ENCODE assay signal across 13 cellular contexts in genomic region chr14:99751539-99752485, GRCh38. TPM values are rescaled to one million over a fixed set of nuclear protein-coding genes. Genes with fewer than 3 reads are reported as not detected.
DNase-seq lines count a peak whose midpoint lies in the region; TF ChIP-seq lines count a peak whose summit lies in the region.
"Had no signal": no experiment of that assay in that cellular context is flagged by ENCODE, and none has a peak within 500 bp of the region (broad histone marks: within the 10 kb centered on the region; RNA-seq: fewer than 3 reads in every experiment).

No MANE protein-coding gene starts in this region.

- peak overlapping the region; percentile 56 for H3K4me2 ChIP-seq in OCI-LY3 (ENCODE audit: low read length)

- intact Hi-C loops in esophagus squamous epithelium (cut with DNase I) = no loop called here

- H3K36me3 Mint-ChIP-seq in nephron progenitor cell (ENCODE audit: low read depth) (no peaks in the 10 kb centered on the region), endodermal cell (ENCODE audit: low read depth) (no peaks in the 10 kb centered on the region)
- H3K36me3 Mint-ChIP-seq: activated CD4-positive, alpha-beta memory T cell treated with anti-CD3 and anti-CD28 coated beads for 36 hours; activated naive CD8-positive, alpha-beta T cell treated with anti-CD3 and anti-CD28 coated beads for 36 hours; CD4-positive, CD25-positive, alpha-beta regulatory T cell; naive thymus-derived CD4-positive, alpha-beta T cell had no signal

- H3K9me3 ChIP-seq in OCI-LY3 (ENCODE audit: insufficient read depth, low read length) = no peaks in the 10 kb centered on the region
- no peaks in the 10 kb centered on the region for H3K9me3 ChIP-seq in esophagus squamous epithelium
- H3K9me3 ChIP-seq in endodermal cell (ENCODE audit: control insufficient read depth, low read length) = no peaks in the 10 kb centered on the region

- H3K4me1 Mint-ChIP-seq in nephron progenitor cell (peaks cover 50% of the 10 kb centered on the region), endodermal cell (no peaks in the 10 kb centered on the region)

- WGBS in esophagus squamous epithelium, 2 donors = 41 to 58% methylated on average over 24 of the region's 25 CpGs
- WGBS in endodermal cell (ENCODE audit: insufficient coverage in 1 of 2, insufficient read length in 1 of 2), 2 experiments = 84 to 87% methylated on average over 14 to 25 of the region's 25 CpGs

- TF ChIP-seq CTCF in AG10803 (conservative IDR thresholded peaks at IDR 0.05; ENCODE audit: low read length) (no peak), OCI-LY3 (IDR thresholded peaks at IDR 0.05; ENCODE audit: low read depth, low read length) (no peak), esophagus squamous epithelium (IDR thresholded peaks at IDR 0.05) (no peak), nephron progenitor cell (IDR thresholded peaks at IDR 0.05) (no peak), endodermal cell (conservative IDR thresholded peaks at IDR 0.05) (no peak)

- H3K27ac Mint-ChIP-seq in nephron progenitor cell = peak overlapping the region; percentile 35
- H3K27ac Mint-ChIP-seq in endodermal cell = no peak overlapping the region
- H3K27ac Mint-ChIP-seq: activated CD4-positive, alpha-beta memory T cell treated with anti-CD3 and anti-CD28 coated beads for 36 hours; activated naive CD8-positive, alpha-beta T cell treated with anti-CD3 and anti-CD28 coated beads for 36 hours had no signal

- H3K4me3 Mint-ChIP-seq in nephron progenitor cell (no peak overlapping the region), endodermal cell (no peak overlapping the region)
- H3K4me3 Mint-ChIP-seq: activated CD4-positive, alpha-beta memory T cell treated with anti-CD3 and anti-CD28 coated beads for 36 hours; activated naive CD8-positive, alpha-beta T cell treated with anti-CD3 and anti-CD28 coated beads for 36 hours; CD4-positive, CD25-positive, alpha-beta regulatory T cell had no signal

- no peaks in the 10 kb centered on the region for H4K20me1 ChIP-seq in OCI-LY3 (ENCODE audit: insufficient read depth, low read length)

- no peak overlapping the region for H2AFZ ChIP-seq in OCI-LY3 (ENCODE audit: low read depth, low read length)

- H3K9me3 Mint-ChIP-seq in nephron progenitor cell (no peaks in the 10 kb centered on the region), endodermal cell (no peaks in the 10 kb centered on the region)
- H3K9me3 Mint-ChIP-seq: activated CD4-positive, alpha-beta memory T cell treated with anti-CD3 and anti-CD28 coated beads for 36 hours; activated naive CD8-positive, alpha-beta T cell treated with anti-CD3 and anti-CD28 coated beads for 36 hours; CD4-positive, CD25-positive, alpha-beta regulatory T cell; naive thymus-derived CD4-positive, alpha-beta T cell had no signal

- H3K36me3 ChIP-seq in OCI-LY3 (replicated peaks; ENCODE audit: low read depth, low read length) (no peaks in the 10 kb centered on the region), esophagus squamous epithelium (no peaks in the 10 kb centered on the region), endodermal cell (ENCODE audit: control insufficient read depth, insufficient read depth, low read length) (no peaks in the 10 kb centered on the region)

- H3K79me2 ChIP-seq in OCI-LY3 (ENCODE audit: low read length) = no peaks in the 10 kb centered on the region

- no peak for TF ChIP-seq POLR2A in esophagus squamous epithelium (IDR thresholded peaks at IDR 0.05)

- no peak overlapping the region for H3K4me3 ChIP-seq in AG10803 (ENCODE audit: low read length)
- no peak overlapping the region for H3K4me3 ChIP-seq in OCI-LY3 (ENCODE audit: low read length)
- H3K4me3 ChIP-seq in esophagus squamous epithelium = no peak overlapping the region
- H3K4me3 ChIP-seq in endodermal cell (ENCODE audit: low read length) = no peak overlapping the region

- H3K27me3 ChIP-seq in OCI-LY3 (ENCODE audit: low read depth, low read length) (peaks cover 16% of the 10 kb centered on the region), esophagus squamous epithelium (peaks cover 0 to 54% (median 0%) of the 10 kb centered on the region in 4 donors), endodermal cell (ENCODE audit: control insufficient read depth, insufficient read depth, low read length, poor library complexity, severe bottlenecking) (no peaks in the 10 kb centered on the region)

- H3K9ac ChIP-seq in OCI-LY3 (ENCODE audit: low read length) (peak overlapping the region; percentile 5; the same call in 1 of the 2 replicates), endodermal cell (ENCODE audit: extremely low read depth, low read length, poor library complexity, severe bottlenecking) (no peak overlapping the region)

- peak; percentile 43 for DNase-seq in AG10803 (ENCODE audit: low read depth)
- no peak for DNase-seq in esophagus squamous epithelium (lab: John Stamatoyannopoulos, UW)
- no peak for DNase-seq in nephron progenitor cell
- DNase-seq in putamen (ENCODE audit: low spot score) = no peak
- DNase-seq in endodermal cell = no peak
- DNase-seq in stimulated activated CD4-positive, alpha-beta T cell treated with anti-CD3 and anti-CD28 coated beads, Interleukin-1b, Interleukin-23, amount 100 ng/mL, for 48 hours = no peak
- no peak for DNase-seq in NCI-H2227 (lab: John Stamatoyannopoulos, UW; ENCODE audit: unreplicated experiment)
- DNase-seq: activated CD4-positive, alpha-beta memory T cell treated with anti-CD3 and anti-CD28 coated beads for 36 hours; activated naive CD8-positive, alpha-beta T cell treated with anti-CD3 and anti-CD28 coated beads for 36 hours; CD4-positive, CD25-positive, alpha-beta regulatory T cell; naive thymus-derived CD4-positive, alpha-beta T cell; NCI-H2171 had no signal

- H3K27ac ChIP-seq in OCI-LY3 (ENCODE audit: low read length) = no peak overlapping the region
- peak overlapping the region; percentile 53 to 88 (median 73) for H3K27ac ChIP-seq in esophagus squamous epithelium
- no peak overlapping the region for H3K27ac ChIP-seq in endodermal cell (ENCODE audit: low read depth, low read length)

- peaks cover 31% of the 10 kb centered on the region for H3K27me3 Mint-ChIP-seq in nephron progenitor cell (ENCODE audit: low read depth, poor library complexity)
- H3K27me3 Mint-ChIP-seq in endodermal cell (ENCODE audit: insufficient read depth) = peaks cover 28% of the 10 kb centered on the region

- H3K4me1 ChIP-seq in OCI-LY3 (ENCODE audit: low read length) = peaks cover 54% of the 10 kb centered on the region
- peaks cover 34 to 90% (median 53%) of the 10 kb centered on the region in 3 donors for H3K4me1 ChIP-seq in esophagus squamous epithelium
- no peaks in the 10 kb centered on the region for H3K4me1 ChIP-seq in endodermal cell (ENCODE audit: control insufficient read depth, insufficient read depth, low read length)

RNA-seq across cellular contexts. Expression of gene EML1, which starts 41.4 kb away (rescaled TPM):
- total RNA-seq in esophagus squamous epithelium (10 to 100 TPM in 2 of 4 donors, 1 to 10 TPM in 2; 3.0 to 22.9 (median 9.4) TPM), endodermal cell (10 to 100 TPM; 25.0 to 31.4 TPM)
- polyA plus RNA-seq in endodermal cell (2013, experiment 1 of 2) = 39.1 TPM
- polyA plus RNA-seq in endodermal cell (2013, experiment 2 of 2) = 38.7 TPM
- total RNA-seq: CD4-positive, CD25-positive, alpha-beta regulatory T cell; naive thymus-derived CD4-positive, alpha-beta T cell had no signal
- polyA plus RNA-seq: CD4-positive, CD25-positive, alpha-beta regulatory T cell; naive thymus-derived CD4-positive, alpha-beta T cell had no signal

Comparison
In these comparisons a context has a peak if more than half of its experiments do, and no peak if none do; other contexts are left out.
1. H3K27ac ChIP-seq: peak in esophagus squamous epithelium (4 of 4); none in OCI-LY3 (single experiment) and endodermal cell (single experiment).